In the genomic region with DNA sequence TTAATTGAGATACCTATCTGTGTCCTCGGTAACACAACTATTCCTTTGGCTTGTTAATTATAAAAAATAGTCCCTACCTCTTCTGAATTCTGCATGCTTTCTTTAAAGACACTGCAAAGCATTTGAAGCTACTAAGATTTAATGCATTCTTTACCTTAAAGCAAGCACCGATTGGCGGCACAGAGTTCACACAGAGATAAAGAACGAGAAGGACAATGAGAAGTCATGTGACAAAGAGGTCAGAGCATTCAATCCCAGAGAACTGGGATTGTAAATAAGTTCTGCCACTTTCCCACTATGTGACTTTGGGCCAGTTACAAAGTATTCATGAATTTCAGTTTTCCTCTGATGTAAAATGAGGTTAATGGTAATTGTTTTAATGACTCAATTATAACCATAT, we compare ENCODE assay signal across 1 cellular context.
TF ChIP-seq lines count a peak whose summit lies in the region.

No MANE protein-coding gene starts in this region.

TF ChIP-seq in GM23338, 12 proteins besides CTCF, POLR2A, EP300 and RAD21 (continued from another document):
- TF ChIP-seq, protein P1, sequence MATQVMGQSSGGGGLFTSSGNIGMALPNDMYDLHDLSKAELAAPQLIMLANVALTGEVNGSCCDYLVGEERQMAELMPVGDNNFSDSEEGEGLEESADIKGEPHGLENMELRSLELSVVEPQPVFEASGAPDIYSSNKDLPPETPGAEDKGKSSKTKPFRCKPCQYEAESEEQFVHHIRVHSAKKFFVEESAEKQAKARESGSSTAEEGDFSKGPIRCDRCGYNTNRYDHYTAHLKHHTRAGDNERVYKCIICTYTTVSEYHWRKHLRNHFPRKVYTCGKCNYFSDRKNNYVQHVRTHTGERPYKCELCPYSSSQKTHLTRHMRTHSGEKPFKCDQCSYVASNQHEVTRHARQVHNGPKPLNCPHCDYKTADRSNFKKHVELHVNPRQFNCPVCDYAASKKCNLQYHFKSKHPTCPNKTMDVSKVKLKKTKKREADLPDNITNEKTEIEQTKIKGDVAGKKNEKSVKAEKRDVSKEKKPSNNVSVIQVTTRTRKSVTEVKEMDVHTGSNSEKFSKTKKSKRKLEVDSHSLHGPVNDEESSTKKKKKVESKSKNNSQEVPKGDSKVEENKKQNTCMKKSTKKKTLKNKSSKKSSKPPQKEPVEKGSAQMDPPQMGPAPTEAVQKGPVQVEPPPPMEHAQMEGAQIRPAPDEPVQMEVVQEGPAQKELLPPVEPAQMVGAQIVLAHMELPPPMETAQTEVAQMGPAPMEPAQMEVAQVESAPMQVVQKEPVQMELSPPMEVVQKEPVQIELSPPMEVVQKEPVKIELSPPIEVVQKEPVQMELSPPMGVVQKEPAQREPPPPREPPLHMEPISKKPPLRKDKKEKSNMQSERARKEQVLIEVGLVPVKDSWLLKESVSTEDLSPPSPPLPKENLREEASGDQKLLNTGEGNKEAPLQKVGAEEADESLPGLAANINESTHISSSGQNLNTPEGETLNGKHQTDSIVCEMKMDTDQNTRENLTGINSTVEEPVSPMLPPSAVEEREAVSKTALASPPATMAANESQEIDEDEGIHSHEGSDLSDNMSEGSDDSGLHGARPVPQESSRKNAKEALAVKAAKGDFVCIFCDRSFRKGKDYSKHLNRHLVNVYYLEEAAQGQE (IDR thresholded peaks at IDR 0.05; ENCODE audit: unreplicated experiment) = no peak
- TF ChIP-seq CREB1 (CRISPR knock-in tag; IDR thresholded peaks at IDR 0.05; ENCODE audit: low read depth) = no peak
- no peak for TF ChIP-seq POLR2AphosphoS5 (IDR thresholded peaks at IDR 0.05; ENCODE audit: low read depth)
- no peak for TF ChIP-seq ZNF114 (CRISPR knock-in tag; IDR thresholded peaks at IDR 0.05)
- no peak for TF ChIP-seq NANOG (IDR thresholded peaks at IDR 0.05; ENCODE audit: borderline replicate concordance)
- no peak for TF ChIP-seq JUNB (IDR thresholded peaks at IDR 0.05; ENCODE audit: unreplicated experiment)
- TF ChIP-seq, protein P2, sequence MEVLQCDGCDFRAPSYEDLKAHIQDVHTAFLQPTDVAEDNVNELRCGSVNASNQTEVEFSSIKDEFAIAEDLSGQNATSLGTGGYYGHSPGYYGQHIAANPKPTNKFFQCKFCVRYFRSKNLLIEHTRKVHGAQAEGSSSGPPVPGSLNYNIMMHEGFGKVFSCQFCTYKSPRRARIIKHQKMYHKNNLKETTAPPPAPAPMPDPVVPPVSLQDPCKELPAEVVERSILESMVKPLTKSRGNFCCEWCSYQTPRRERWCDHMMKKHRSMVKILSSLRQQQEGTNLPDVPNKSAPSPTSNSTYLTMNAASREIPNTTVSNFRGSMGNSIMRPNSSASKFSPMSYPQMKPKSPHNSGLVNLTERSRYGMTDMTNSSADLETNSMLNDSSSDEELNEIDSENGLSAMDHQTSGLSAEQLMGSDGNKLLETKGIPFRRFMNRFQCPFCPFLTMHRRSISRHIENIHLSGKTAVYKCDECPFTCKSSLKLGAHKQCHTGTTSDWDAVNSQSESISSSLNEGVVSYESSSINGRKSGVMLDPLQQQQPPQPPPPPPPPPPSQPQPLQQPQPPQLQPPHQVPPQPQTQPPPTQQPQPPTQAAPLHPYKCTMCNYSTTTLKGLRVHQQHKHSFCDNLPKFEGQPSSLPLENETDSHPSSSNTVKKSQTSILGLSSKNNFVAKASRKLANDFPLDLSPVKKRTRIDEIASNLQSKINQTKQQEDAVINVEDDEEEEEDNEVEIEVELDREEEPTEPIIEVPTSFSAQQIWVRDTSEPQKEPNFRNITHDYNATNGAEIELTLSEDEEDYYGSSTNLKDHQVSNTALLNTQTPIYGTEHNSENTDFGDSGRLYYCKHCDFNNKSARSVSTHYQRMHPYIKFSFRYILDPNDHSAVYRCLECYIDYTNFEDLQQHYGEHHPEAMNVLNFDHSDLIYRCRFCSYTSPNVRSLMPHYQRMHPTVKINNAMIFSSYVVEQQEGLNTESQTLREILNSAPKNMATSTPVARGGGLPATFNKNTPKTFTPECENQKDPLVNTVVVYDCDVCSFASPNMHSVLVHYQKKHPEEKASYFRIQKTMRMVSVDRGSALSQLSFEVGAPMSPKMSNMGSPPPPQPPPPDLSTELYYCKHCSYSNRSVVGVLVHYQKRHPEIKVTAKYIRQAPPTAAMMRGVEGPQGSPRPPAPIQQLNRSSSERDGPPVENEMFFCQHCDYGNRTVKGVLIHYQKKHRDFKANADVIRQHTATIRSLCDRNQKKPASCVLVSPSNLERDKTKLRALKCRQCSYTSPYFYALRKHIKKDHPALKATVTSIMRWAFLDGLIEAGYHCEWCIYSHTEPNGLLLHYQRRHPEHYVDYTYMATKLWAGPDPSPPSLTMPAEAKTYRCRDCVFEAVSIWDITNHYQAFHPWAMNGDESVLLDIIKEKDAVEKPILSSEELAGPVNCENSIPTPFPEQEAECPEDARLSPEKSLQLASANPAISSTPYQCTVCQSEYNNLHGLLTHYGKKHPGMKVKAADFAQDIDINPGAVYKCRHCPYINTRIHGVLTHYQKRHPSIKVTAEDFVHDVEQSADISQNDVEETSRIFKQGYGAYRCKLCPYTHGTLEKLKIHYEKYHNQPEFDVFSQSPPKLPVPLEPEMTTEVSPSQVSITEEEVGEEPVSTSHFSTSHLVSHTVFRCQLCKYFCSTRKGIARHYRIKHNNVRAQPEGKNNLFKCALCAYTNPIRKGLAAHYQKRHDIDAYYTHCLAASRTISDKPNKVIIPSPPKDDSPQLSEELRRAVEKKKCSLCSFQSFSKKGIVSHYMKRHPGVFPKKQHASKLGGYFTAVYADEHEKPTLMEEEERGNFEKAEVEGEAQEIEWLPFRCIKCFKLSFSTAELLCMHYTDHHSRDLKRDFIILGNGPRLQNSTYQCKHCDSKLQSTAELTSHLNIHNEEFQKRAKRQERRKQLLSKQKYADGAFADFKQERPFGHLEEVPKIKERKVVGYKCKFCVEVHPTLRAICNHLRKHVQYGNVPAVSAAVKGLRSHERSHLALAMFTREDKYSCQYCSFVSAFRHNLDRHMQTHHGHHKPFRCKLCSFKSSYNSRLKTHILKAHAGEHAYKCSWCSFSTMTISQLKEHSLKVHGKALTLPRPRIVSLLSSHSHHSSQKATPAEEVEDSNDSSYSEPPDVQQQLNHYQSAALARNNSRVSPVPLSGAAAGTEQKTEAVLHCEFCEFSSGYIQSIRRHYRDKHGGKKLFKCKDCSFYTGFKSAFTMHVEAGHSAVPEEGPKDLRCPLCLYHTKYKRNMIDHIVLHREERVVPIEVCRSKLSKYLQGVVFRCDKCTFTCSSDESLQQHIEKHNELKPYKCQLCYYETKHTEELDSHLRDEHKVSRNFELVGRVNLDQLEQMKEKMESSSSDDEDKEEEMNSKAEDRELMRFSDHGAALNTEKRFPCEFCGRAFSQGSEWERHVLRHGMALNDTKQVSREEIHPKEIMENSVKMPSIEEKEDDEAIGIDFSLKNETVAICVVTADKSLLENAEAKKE (CRISPR knock-in tag; IDR thresholded peaks at IDR 0.05) = no peak
- TF ChIP-seq EZH2phosphoT487 (IDR thresholded peaks at IDR 0.05; ENCODE audit: unreplicated experiment) = no peak
- no peak for TF ChIP-seq ZNF331 (CRISPR knock-in tag; IDR thresholded peaks at IDR 0.05; ENCODE audit: low read depth)
